ENCODE assay signal across 1 cellular context in genomic region chr2:62175728-62176127, GRCh38.
TF ChIP-seq lines count a peak whose summit lies in the region.

No MANE protein-coding gene starts in this region.

TF ChIP-seq in neural cell, 6 proteins besides CTCF, POLR2A, EP300 and RAD21 (continued from another document):
- TF ChIP-seq TAF1 (IDR thresholded peaks at IDR 0.05; ENCODE audit: low read depth), result no peak
- no peak for TF ChIP-seq EZH2 (IDR thresholded peaks at IDR 0.05; ENCODE audit: borderline replicate concordance, insufficient read depth, low read length, poor library complexity, severe bottlenecking)
- no peak for TF ChIP-seq POLR2AphosphoS5 (IDR thresholded peaks at IDR 0.05)
- TF ChIP-seq SMC3 (conservative IDR thresholded peaks at IDR 0.05; ENCODE audit: poor library complexity), result no peak
TF ChIP-seq in neural cell: peak in this region for 0.
